1 cellular context compared by ENCODE assay signal in genomic region chr19:18795540-18795939, GRCh38.
TF ChIP-seq lines count a peak whose summit lies in the region.

No MANE protein-coding gene starts in this region.

TF ChIP-seq in GM23338, 12 proteins besides CTCF, POLR2A, EP300 and RAD21 (continued from another document):
- TF ChIP-seq ZNF462 (CRISPR knock-in tag; IDR thresholded peaks at IDR 0.05) (no peak), ZNF114 (CRISPR knock-in tag; IDR thresholded peaks at IDR 0.05) (no peak), ZNF331 (CRISPR knock-in tag; IDR thresholded peaks at IDR 0.05; ENCODE audit: low read depth) (no peak), EZH2 (IDR thresholded peaks at IDR 0.05; ENCODE audit: low read depth, unreplicated experiment) (no peak), ETS1 (IDR thresholded peaks at IDR 0.05) (no peak), EZH2phosphoT487 (IDR thresholded peaks at IDR 0.05; ENCODE audit: unreplicated experiment) (no peak)
TF ChIP-seq in GM23338: peak in this region for 0.
